Comparison of ENCODE assay signal across 9 cellular contexts in the genomic region with DNA sequence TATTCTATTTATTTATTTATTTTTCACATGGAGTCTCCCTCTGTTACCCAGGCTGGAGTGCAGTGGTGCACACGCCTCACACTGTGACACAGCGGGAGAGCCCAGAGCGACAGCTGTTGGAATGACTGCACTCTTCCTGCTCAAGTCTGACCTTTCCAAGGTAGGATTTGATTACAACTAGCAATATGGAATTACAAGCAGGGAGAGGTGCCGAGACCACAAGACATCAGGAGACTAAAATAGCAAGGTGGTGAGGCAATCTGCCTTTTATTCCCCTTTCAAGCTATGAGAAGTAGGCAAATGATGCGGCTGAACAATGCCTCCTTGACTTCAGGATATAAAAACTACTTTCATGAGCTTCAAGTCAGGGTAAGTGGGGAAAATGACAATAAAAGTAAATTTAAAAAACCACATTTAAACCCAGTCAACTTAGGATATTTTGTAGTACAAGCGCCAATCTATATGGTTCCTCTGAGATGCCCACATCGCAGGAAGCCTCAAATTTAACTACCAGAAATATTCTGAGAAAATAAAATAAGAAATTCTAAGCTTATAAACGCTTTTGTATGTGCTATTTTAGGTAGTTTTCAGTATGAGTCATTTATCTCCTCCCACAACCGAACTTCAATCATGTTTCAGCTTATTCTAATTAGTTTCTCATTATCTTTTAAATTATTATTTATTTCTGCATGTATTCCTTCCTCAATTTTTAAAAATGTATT.
A peak's percentile ranks its signal among the peaks of the same experiment; 100 is the strongest.
DNase-seq lines count a peak whose midpoint lies in the region; ATAC-seq lines count a peak whose summit lies in the region.
"Had no signal": no experiment of that assay in that cellular context is flagged by ENCODE, and none has a peak within 500 bp of the region (broad histone marks: within the 10 kb centered on the region; RNA-seq: fewer than 3 reads in every experiment).

No MANE protein-coding gene starts in this region.

- H3K27me3 Mint-ChIP-seq in activated CD4-positive, alpha-beta T cell treated with anti-CD3 and anti-CD28 coated beads, Interleukin-2, amount 10 ng/mL, durations not matched to agents 24 days and 14 days = no peaks in the 10 kb centered on the region

- no peaks in the 10 kb centered on the region for H3K9me3 Mint-ChIP-seq in activated CD4-positive, alpha-beta T cell treated with anti-CD3 and anti-CD28 coated beads, Interleukin-2, amount 10 ng/mL, durations not matched to agents 24 days and 14 days

- no peaks in the 10 kb centered on the region for H3K36me3 Mint-ChIP-seq in activated CD4-positive, alpha-beta T cell treated with anti-CD3 and anti-CD28 coated beads, Interleukin-2, amount 10 ng/mL, durations not matched to agents 24 days and 14 days (ENCODE audit: low read depth)

- in situ Hi-C loops in Caki2 (cut with HindIII; ENCODE audit: low pct_unique_long_range_greater_than_20kb, low sequenced_read_pairs) = no loop called here

- no peaks in the 10 kb centered on the region for H3K4me1 Mint-ChIP-seq in activated CD4-positive, alpha-beta T cell treated with anti-CD3 and anti-CD28 coated beads, Interleukin-2, amount 10 ng/mL, durations not matched to agents 24 days and 14 days

- peak; percentile 25 for DNase-seq in Caki2 (ENCODE audit: low read depth)
- peak; percentile 79 for DNase-seq in NCI-H82 (lab: John Stamatoyannopoulos, UW)
- DNase-seq in foreskin melanocyte = peak; percentile 61
- DNase-seq in activated CD4-positive, alpha-beta T cell treated with anti-CD3 and anti-CD28 coated beads for 4 hours = no peak
- no peak for DNase-seq in activated CD4-positive, alpha-beta T cell treated with anti-CD3 and anti-CD28 coated beads, Interleukin-2, amount 10 ng/mL, durations not matched to agents 24 days and 14 days
- DNase-seq in activated gamma-delta T cell (lab: John Stamatoyannopoulos, UW) = no peak

- no peak overlapping the region for H3K4me3 Mint-ChIP-seq in activated CD4-positive, alpha-beta T cell treated with anti-CD3 and anti-CD28 coated beads, Interleukin-2, amount 10 ng/mL, durations not matched to agents 24 days and 14 days

- intact Hi-C loops in activated CD4-positive, alpha-beta T cell treated with anti-CD3 and anti-CD28 coated beads, Interleukin-2, amount 10 ng/mL, durations not matched to agents 24 days and 14 days (cut with micrococcal nuclease) = no loop called here

- no peak overlapping the region for H3K27ac Mint-ChIP-seq in activated CD4-positive, alpha-beta T cell treated with anti-CD3 and anti-CD28 coated beads, Interleukin-2, amount 10 ng/mL, durations not matched to agents 24 days and 14 days

- ATAC-seq in HG02798 (IDR thresholded peaks at IDR 0.05; ENCODE audit: poor library complexity, unreplicated experiment) (peak; percentile 57), HG03175 (IDR thresholded peaks at IDR 0.05; ENCODE audit: unreplicated experiment) (no peak)
- ATAC-seq: HepG2 had no signal

Comparison
In these comparisons a context has a peak if more than half of its experiments do, and no peak if none do; other contexts are left out.
1. DNase-seq: peak in Caki2 (single experiment), NCI-H82 (single experiment) and foreskin melanocyte (single experiment); none in activated CD4-positive, alpha-beta T cell treated with anti-CD3 and anti-CD28 coated beads for 4 hours (0 of 2), activated CD4-positive, alpha-beta T cell treated with anti-CD3 and anti-CD28 coated beads, Interleukin-2, amount 10 ng/mL, durations not matched to agents 24 days and 14 days (single experiment) and activated gamma-delta T cell (single experiment).